24 cellular contexts compared by ENCODE assay signal in the genomic region with DNA sequence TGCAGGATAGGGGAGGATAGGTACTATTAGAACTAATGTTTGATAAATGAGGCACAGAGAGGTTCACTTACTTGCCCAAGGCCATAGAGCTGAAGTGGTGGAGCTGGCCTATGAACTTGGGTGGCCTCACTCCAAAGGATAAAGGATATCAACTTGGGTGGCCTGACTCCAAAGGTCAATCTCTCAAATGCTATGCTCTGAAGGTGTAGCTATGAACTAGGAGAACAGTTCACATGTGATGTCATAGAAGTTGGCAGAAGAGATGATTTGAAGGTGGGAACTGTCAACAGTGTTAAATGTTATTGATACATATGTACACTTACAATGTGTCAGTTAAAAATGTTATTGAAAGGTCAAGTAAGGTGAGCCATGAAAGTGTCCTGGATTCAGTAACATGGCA.
"Had no signal": no experiment of that assay in that cellular context is flagged by ENCODE, and none has a peak within 500 bp of the region (broad histone marks: within the 10 kb centered on the region; RNA-seq: fewer than 3 reads in every experiment).

No MANE protein-coding gene starts in this region.

- H3K36me3 ChIP-seq: ovary, right atrium auricular region, spleen, suprapubic skin, thoracic aorta, tibial artery, upper lobe of right lung had no signal

- H3K27ac Mint-ChIP-seq: mesothelial cell of epicardium; natural killer cell treated with Interleukin-12 subunit alpha and Interleukin-12 subunit beta and Interleukin-15 and Interleukin-18, amount 100 ng/mL, for 72 hours; progenitor cell of endocrine pancreas; stimulated activated effector memory CD8-positive, alpha-beta T cell treated with anti-CD3 and anti-CD28 coated beads, Interleukin-12 subunit alpha, Interleukin-12 subunit beta, amount 100 ng/mL, for 72 hours; stimulated activated naive CD8-positive, alpha-beta T cell treated with anti-CD3 and anti-CD28 coated beads, Interleukin-15, Interleukin-2, amounts not matched to agents 100 ng/mL and 50 ng/mL, for 24 hours had no signal

- H3K36me3 Mint-ChIP-seq: natural killer cell treated with Interleukin-12 subunit alpha and Interleukin-12 subunit beta and Interleukin-15 and Interleukin-18, amount 100 ng/mL, for 72 hours had no signal

- H3K27ac ChIP-seq: ovary, right atrium auricular region, skin epidermis, spleen, suprapubic skin, thoracic aorta, tibial artery, upper lobe of right lung had no signal

- H3K4me1 ChIP-seq: right atrium auricular region, suprapubic skin, tibial artery, upper lobe of right lung had no signal

- H3K4me3 ChIP-seq: lung, ovary, right atrium auricular region, skin epidermis, spleen, suprapubic skin, thoracic aorta, tibial artery, upper lobe of right lung had no signal

- H3K27me3 ChIP-seq: ovary, right atrium auricular region, suprapubic skin, tibial artery, upper lobe of right lung had no signal

- ATAC-seq: left lobe of liver; naive thymus-derived CD4-positive, alpha-beta T cell; natural killer cell treated with Interleukin-12 subunit alpha and Interleukin-12 subunit beta and Interleukin-15 and Interleukin-18, amount 100 ng/mL, for 72 hours; sciatic nerve; stimulated activated effector memory CD8-positive, alpha-beta T cell treated with anti-CD3 and anti-CD28 coated beads, Interleukin-12 subunit alpha, Interleukin-12 subunit beta, amount 100 ng/mL, for 72 hours; upper lobe of right lung had no signal

- H3K9me3 Mint-ChIP-seq: naive thymus-derived CD4-positive, alpha-beta T cell; natural killer cell treated with Interleukin-12 subunit alpha and Interleukin-12 subunit beta and Interleukin-15 and Interleukin-18, amount 100 ng/mL, for 72 hours; stimulated activated effector memory CD8-positive, alpha-beta T cell treated with anti-CD3 and anti-CD28 coated beads, Interleukin-12 subunit alpha, Interleukin-12 subunit beta, amount 100 ng/mL, for 72 hours; stimulated activated naive CD8-positive, alpha-beta T cell treated with anti-CD3 and anti-CD28 coated beads, Interleukin-15, Interleukin-2, amounts not matched to agents 100 ng/mL and 50 ng/mL, for 24 hours had no signal

- H3K4me3 Mint-ChIP-seq: mesothelial cell of epicardium; naive thymus-derived CD4-positive, alpha-beta T cell; natural killer cell treated with Interleukin-12 subunit alpha and Interleukin-12 subunit beta and Interleukin-15 and Interleukin-18, amount 100 ng/mL, for 72 hours; stimulated activated effector memory CD8-positive, alpha-beta T cell treated with anti-CD3 and anti-CD28 coated beads, Interleukin-12 subunit alpha, Interleukin-12 subunit beta, amount 100 ng/mL, for 72 hours; stimulated activated naive CD8-positive, alpha-beta T cell treated with anti-CD3 and anti-CD28 coated beads, Interleukin-15, Interleukin-2, amounts not matched to agents 100 ng/mL and 50 ng/mL, for 24 hours had no signal

- DNase-seq: hypothalamus; islet precursor cell; mesendoderm; naive thymus-derived CD4-positive, alpha-beta T cell; ovary; spleen; stimulated activated CD4-positive, alpha-beta T cell treated with anti-CD3 and anti-CD28 coated beads, Interleukin-4, amount 100 ng/mL, for 24 hours; stimulated activated naive CD4-positive, alpha-beta T cell; tibial artery; trophoblast cell; upper lobe of right lung had no signal

- FAIRE-seq: urothelium cell line had no signal

- H3K4me1 Mint-ChIP-seq: mesothelial cell of epicardium had no signal

- H3K9me3 ChIP-seq: ovary, right atrium auricular region, spleen, suprapubic skin, thoracic aorta, tibial artery, upper lobe of right lung had no signal

- H3K27me3 Mint-ChIP-seq: naive thymus-derived CD4-positive, alpha-beta T cell; stimulated activated naive CD8-positive, alpha-beta T cell treated with anti-CD3 and anti-CD28 coated beads, Interleukin-15, Interleukin-2, amounts not matched to agents 100 ng/mL and 50 ng/mL, for 24 hours had no signal
